8 cellular contexts compared by ENCODE assay signal in the genomic region with DNA sequence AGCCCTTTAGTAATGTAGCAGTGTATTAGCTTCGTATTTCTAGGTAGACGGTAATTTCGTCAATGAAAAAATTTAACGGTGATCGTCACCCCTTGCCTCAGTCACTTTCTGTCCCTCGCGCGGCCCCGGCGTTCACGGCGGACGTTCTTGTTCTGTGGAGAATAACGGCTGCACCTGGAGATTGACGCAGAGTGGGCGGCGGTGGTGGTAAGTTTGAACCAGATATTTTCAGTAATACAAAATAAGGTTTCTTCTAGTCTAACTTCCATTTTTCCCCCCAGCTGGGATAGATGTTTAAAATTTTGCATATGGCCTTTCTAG. TPM values are rescaled to one million over a fixed set of nuclear protein-coding genes. Genes with fewer than 3 reads are reported as not detected.
DNase-seq lines count a peak whose midpoint lies in the region; ATAC-seq and TF ChIP-seq lines count a peak whose summit lies in the region.

No MANE protein-coding gene starts in this region.

- BruUV-seq in Calu3 (replicated peaks; lab: Mats Ljungman, UMichigan), result TSS peak; percentile 80

- intact Hi-C loops in Calu3 (cut with micrococcal nuclease; ENCODE audit: unreplicated experiment), result loop anchor here (2.0 to 5.0 kb wide), 2 partner anchors 47 to 50 kb away; a partner anchor contains a TSS

- H3K27ac Mint-ChIP-seq in Calu3 (ENCODE audit: unreplicated experiment) (peak overlapping the region; percentile 95), T-helper 17 cell (peak overlapping the region; percentile 91), type B pancreatic cell (peak overlapping the region; percentile 98)

- no peaks in the 10 kb centered on the region for H3K27me3 ChIP-seq in endocrine pancreas (ENCODE audit: control insufficient read depth, insufficient read depth, low read length)
- no peaks in the 10 kb centered on the region for H3K27me3 ChIP-seq in muscle layer of colon (ENCODE audit: control insufficient read depth in 1 of 2, insufficient read depth in 2 of 2, low read length in 2 of 2)

- H3K27me3 Mint-ChIP-seq in Calu3 (ENCODE audit: unreplicated experiment) (no peaks in the 10 kb centered on the region), T-helper 17 cell (no peaks in the 10 kb centered on the region), type B pancreatic cell (no peaks in the 10 kb centered on the region)

- TF ChIP-seq CTCF in Calu3 (IDR thresholded peaks at IDR 0.05; ENCODE audit: unreplicated experiment) (no peak), HEK293 (tag by site-specific recombination; IDR thresholded peaks at IDR 0.05) (no peak), type B pancreatic cell (conservative IDR thresholded peaks at IDR 0.05) (no peak)

- H3K4me3 Mint-ChIP-seq in Calu3 (ENCODE audit: low read depth, unreplicated experiment) (peak overlapping the region; percentile 100), T-helper 17 cell (peak overlapping the region; percentile 89), type B pancreatic cell (peak overlapping the region; percentile 99)

- H3K9me3 ChIP-seq in HEK293 (ENCODE audit: control insufficient read depth, insufficient read depth, low read depth, low read length) (peaks cover 11% of the 10 kb centered on the region), T-helper 17 cell (ENCODE audit: control insufficient read depth, low read length, poor library complexity, severe bottlenecking) (peaks cover 22% of the 10 kb centered on the region), endocrine pancreas (ENCODE audit: control insufficient read depth, low read length) (peaks cover 23% of the 10 kb centered on the region), muscle layer of colon (ENCODE audit: low read length) (peaks cover 26% of the 10 kb centered on the region)

- ATAC-seq in T-helper 17 cell, result peak; percentile 29

- H3K36me3 Mint-ChIP-seq in Calu3 (ENCODE audit: insufficient read depth, unreplicated experiment) (peaks cover 47% of the 10 kb centered on the region), T-helper 17 cell (ENCODE audit: low read depth) (peaks cover 8% of the 10 kb centered on the region), type B pancreatic cell (peaks cover 52% of the 10 kb centered on the region)

- peaks cover 8% of the 10 kb centered on the region for H3K4me1 Mint-ChIP-seq in Calu3 (ENCODE audit: low read depth, unreplicated experiment)
- H3K4me1 Mint-ChIP-seq in T-helper 17 cell, result peaks cover 6% of the 10 kb centered on the region
- H3K4me1 Mint-ChIP-seq in type B pancreatic cell (ENCODE audit: unreplicated experiment), result peaks cover 5% of the 10 kb centered on the region

- DNase-seq in Calu3 (no peak), T-helper 17 cell (peak in 2 of 3 donors; percentile 16 to 40), type B pancreatic cell (ENCODE audit: extremely low spot score, unreplicated experiment) (no peak), cortex of kidney (lab: John Stamatoyannopoulos, UW) (no peak), NCI-H187 treated with DMSO at 0.1 percent for 48 hours (lab: John Stamatoyannopoulos, UW) (no peak)

- H3K9ac ChIP-seq in endocrine pancreas (ENCODE audit: control insufficient read depth, insufficient read depth, low read length) (peak overlapping the region; percentile 92), muscle layer of colon (ENCODE audit: low read length) (peak overlapping the region; percentile 69)

- CTCF ChIA-PET in Calu3 (lab: Charles Lee), result interaction anchor here (1.1 to 1.9 kb wide), 3 partner anchors 50 to 302 kb away, joined by 3 to 6 read pairs (median 3); a partner anchor contains a TSS
- CTCF ChIA-PET in HEK293 (lab: Yijun Ruan, JAX), result no interaction called here

- peak overlapping the region; percentile 65 for H3K4me3 ChIP-seq in HEK293 (ENCODE audit: low read depth, low read length)
- peak overlapping the region; percentile 94 for H3K4me3 ChIP-seq in endocrine pancreas (ENCODE audit: control insufficient read depth, insufficient read depth, low read length)
- peak overlapping the region; percentile 75 to 80 for H3K4me3 ChIP-seq in muscle layer of colon (ENCODE audit: low read depth in 1 of 2, low read length in 2 of 2)

- H3K27ac ChIP-seq in HEK293 (ENCODE audit: extremely low read depth, low read depth, low read length) (peak overlapping the region; percentile 95), muscle layer of colon (ENCODE audit: low read depth, low read length) (peak overlapping the region; percentile 95)

- H3K9me3 Mint-ChIP-seq in Calu3 (ENCODE audit: low read depth, unreplicated experiment), result peaks cover 22% of the 10 kb centered on the region
- H3K9me3 Mint-ChIP-seq in type B pancreatic cell, result peaks cover 21% of the 10 kb centered on the region

- H3K36me3 ChIP-seq in HEK293 (ENCODE audit: control insufficient read depth in 2 of 2, insufficient read depth in 1 of 2, low read length in 2 of 2) (peaks cover 24 to 39% of the 10 kb centered on the region in 2 experiments), endocrine pancreas (ENCODE audit: control insufficient read depth, insufficient read depth, low read length) (peaks cover 34% of the 10 kb centered on the region), muscle layer of colon (ENCODE audit: insufficient read depth, low read length) (peaks cover 17% of the 10 kb centered on the region)

- H3K4me1 ChIP-seq in HEK293 (ENCODE audit: control insufficient read depth, insufficient read depth, low read length) (no peaks in the 10 kb centered on the region), endocrine pancreas (ENCODE audit: control insufficient read depth, insufficient read depth, low read length) (no peaks in the 10 kb centered on the region), muscle layer of colon (ENCODE audit: insufficient read depth, low read length) (peaks cover 4% of the 10 kb centered on the region)

- POLR2A ChIA-PET in HEK293 (lab: Yijun Ruan, JAX), result interaction anchor here (0.7 to 1.5 kb wide), 4 partner anchors 11 to 244 kb away, joined by 4 to 6 read pairs (median 5); a partner anchor contains a TSS

TF ChIP-seq in HEK293, 187 proteins besides CTCF, POLR2A, EP300 and RAD21 (continues in another document):
- TF ChIP-seq, protein P1, sequence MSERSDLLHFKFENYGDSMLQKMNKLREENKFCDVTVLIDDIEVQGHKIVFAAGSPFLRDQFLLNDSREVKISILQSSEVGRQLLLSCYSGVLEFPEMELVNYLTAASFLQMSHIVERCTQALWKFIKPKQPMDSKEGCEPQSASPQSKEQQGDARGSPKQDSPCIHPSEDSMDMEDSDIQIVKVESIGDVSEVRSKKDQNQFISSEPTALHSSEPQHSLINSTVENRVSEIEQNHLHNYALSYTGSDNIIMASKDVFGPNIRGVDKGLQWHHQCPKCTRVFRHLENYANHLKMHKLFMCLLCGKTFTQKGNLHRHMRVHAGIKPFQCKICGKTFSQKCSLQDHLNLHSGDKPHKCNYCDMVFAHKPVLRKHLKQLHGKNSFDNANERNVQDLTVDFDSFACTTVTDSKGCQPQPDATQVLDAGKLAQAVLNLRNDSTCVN (tag by site-specific recombination; optimal IDR thresholded peaks at IDR 0.05), result no peak
- TF ChIP-seq ZNF473 (tag by site-specific recombination; IDR thresholded peaks at IDR 0.05), result no peak
- TF ChIP-seq, protein P2, sequence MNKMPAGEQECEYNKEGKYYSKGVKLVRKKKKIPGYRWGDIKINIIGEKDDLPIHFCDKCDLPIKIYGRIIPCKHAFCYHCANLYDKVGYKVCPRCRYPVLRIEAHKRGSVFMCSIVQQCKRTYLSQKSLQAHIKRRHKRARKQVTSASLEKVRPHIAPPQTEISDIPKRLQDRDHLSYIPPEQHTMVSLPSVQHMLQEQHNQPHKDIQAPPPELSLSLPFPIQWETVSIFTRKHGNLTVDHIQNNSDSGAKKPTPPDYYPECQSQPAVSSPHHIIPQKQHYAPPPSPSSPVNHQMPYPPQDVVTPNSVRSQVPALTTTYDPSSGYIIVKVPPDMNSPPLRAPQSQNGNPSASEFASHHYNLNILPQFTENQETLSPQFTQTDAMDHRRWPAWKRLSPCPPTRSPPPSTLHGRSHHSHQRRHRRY (tag by site-specific recombination; IDR thresholded peaks at IDR 0.05), result no peak
- no peak for TF ChIP-seq MYNN (tag by site-specific recombination; IDR thresholded peaks at IDR 0.05; ENCODE audit: borderline replicate concordance)
- no peak for TF ChIP-seq ZNF184 (tag by site-specific recombination; IDR thresholded peaks at IDR 0.05)
- no peak for TF ChIP-seq KLF9 (tag by site-specific recombination; IDR thresholded peaks at IDR 0.05; ENCODE audit: low read depth)
- TF ChIP-seq ZNF560 (tag by site-specific recombination; IDR thresholded peaks at IDR 0.05; ENCODE audit: borderline replicate concordance), result no peak
- TF ChIP-seq ZBTB21 (tag by site-specific recombination; IDR thresholded peaks at IDR 0.05), result peak; percentile 61
- TF ChIP-seq ZNF221 (tag by site-specific recombination; IDR thresholded peaks at IDR 0.05; ENCODE audit: borderline replicate concordance), result no peak
- no peak for TF ChIP-seq ZNF155 (tag by site-specific recombination; IDR thresholded peaks at IDR 0.05)
- no peak for TF ChIP-seq ZNF549 (tag by site-specific recombination; IDR thresholded peaks at IDR 0.05)

RNA-seq across cellular contexts. Expression of a gene that starts 0.3 kb away (rescaled TPM):
- 19.1 and 23.0 TPM in 2 replicates for total RNA-seq in Calu3 (2022)
- total RNA-seq in T-helper 17 cell, result 10 to 100 TPM; 17.8 to 31.9 TPM
- total RNA-seq in type B pancreatic cell (ENCODE audit: low replicate concordance), result 11.9 and 19.4 TPM in 2 replicates

RNA-seq across cellular contexts. Expression of a gene that starts 0.7 kb away (rescaled TPM):
- total RNA-seq in Calu3 (2022) (4.2 and 4.8 TPM in 2 replicates), T-helper 17 cell (1 to 10 TPM; 3.1 to 4.0 TPM), type B pancreatic cell (ENCODE audit: low replicate concordance) (2.0 and 4.2 TPM in 2 replicates)

RNA-seq across cellular contexts. Expression of a gene that starts 50.0 kb away (rescaled TPM):
- total RNA-seq in Calu3 (2022), result 16.0 and 19.6 TPM in 2 replicates
- total RNA-seq in T-helper 17 cell, result 10 to 100 TPM; 10.9 to 15.8 TPM
- total RNA-seq in type B pancreatic cell (ENCODE audit: low replicate concordance), result 20.0 and 20.7 TPM in 2 replicates

RNA-seq across cellular contexts. Expression of a gene that starts 50.5 kb away (rescaled TPM):
- total RNA-seq in Calu3 (2022) (31.6 and 41.4 TPM in 2 replicates), T-helper 17 cell (10 to 100 TPM; 13.0 to 16.2 TPM), type B pancreatic cell (ENCODE audit: low replicate concordance) (27.6 and 32.4 TPM in 2 replicates)

Comparison
In these comparisons a context has a peak if more than half of its experiments do, and no peak if none do; other contexts are left out.
1. DNase-seq: peak in T-helper 17 cell (2 of 3); none in Calu3 (single experiment), type B pancreatic cell (single experiment), cortex of kidney (single experiment) and NCI-H187 treated with DMSO at 0.1 percent for 48 hours (single experiment).
2. Peak in every context shown above with its lines, with median percentiles within 50 percentile points of each other: H3K27ac Mint-ChIP-seq, H3K4me3 Mint-ChIP-seq and H3K4me3 ChIP-seq.